ENCODE assay signal across 22 cellular contexts in the genomic region with DNA sequence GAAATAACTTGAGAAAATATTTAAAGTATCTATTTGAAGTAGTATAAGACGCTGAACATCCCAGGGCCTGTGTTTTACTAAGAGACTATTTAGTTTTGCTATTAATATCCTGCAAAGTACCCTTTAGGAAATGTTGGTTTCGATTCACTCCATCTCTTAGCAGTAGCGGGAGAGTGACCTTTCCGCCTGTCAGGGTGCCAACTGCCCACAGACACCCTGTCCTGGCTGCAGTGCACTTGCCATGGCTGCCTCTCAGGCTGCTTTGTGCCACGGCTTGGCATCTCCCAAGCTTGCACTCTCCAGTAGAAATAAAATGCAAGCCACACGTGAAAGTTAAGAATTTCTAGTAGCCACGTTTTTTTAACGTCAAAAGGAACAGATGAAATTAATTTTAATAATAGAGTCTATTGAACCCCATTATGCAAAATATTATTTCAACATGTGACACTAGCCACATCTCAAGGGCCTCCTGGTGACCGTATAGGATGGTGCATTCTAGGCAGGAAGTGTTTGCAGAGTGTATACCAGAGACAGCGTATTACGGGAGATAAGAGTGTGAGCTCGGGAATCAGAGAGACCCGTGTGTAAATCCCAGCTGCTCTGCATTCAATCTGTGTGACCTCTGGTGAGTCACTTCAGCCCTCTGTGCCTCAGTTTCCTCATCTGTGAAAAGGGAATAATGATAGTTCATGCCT. TPM values are rescaled to one million over a fixed set of nuclear protein-coding genes. Genes with fewer than 3 reads are reported as not detected.
DNase-seq lines count a peak whose midpoint lies in the region; ATAC-seq and TF ChIP-seq lines count a peak whose summit lies in the region.
"Had no signal": no experiment of that assay in that cellular context is flagged by ENCODE, and none has a peak within 500 bp of the region (broad histone marks: within the 10 kb centered on the region; RNA-seq: fewer than 3 reads in every experiment).

No MANE protein-coding gene starts in this region.

- H3K36me3 Mint-ChIP-seq in H9 (ENCODE audit: insufficient read depth in 1 of 3, low read depth in 3 of 3), result no peaks in the 10 kb centered on the region
- H3K36me3 Mint-ChIP-seq: CD4-positive, CD25-positive, alpha-beta regulatory T cell; stimulated activated naive B cell treated with anti-CD40 and anti-IgM and Interleukin-4, amounts not matched to agents 10 μg/mL and 1 μg/mL and 100 μg/mL, for 72 hours had no signal

- H4K5ac ChIP-seq in H9 (ENCODE audit: insufficient read length, low read depth, low read length), result no peak overlapping the region

- H2BK120ac ChIP-seq in H9 (ENCODE audit: low read depth, low read length, poor library complexity, severe bottlenecking) (no peak overlapping the region), mesenchymal stem cell (ENCODE audit: low read depth, low read length) (no peak overlapping the region)

- peak; percentile 54 for ATAC-seq in gastroesophageal sphincter
- ATAC-seq: K562; mucosa of descending colon; stimulated activated naive B cell treated with anti-CD40 and anti-IgM and Interleukin-4, amounts not matched to agents 10 μg/mL and 1 μg/mL and 100 μg/mL, for 72 hours had no signal

- H4K20me1 ChIP-seq in H9 (ENCODE audit: control insufficient read depth, insufficient read depth, insufficient read length), result no peaks in the 10 kb centered on the region
- H4K20me1 ChIP-seq in smooth muscle cell (ENCODE audit: low read depth), result peaks cover 3% of the 10 kb centered on the region

- H2AK5ac ChIP-seq in H9 (ENCODE audit: insufficient read length, low read length) (no peak overlapping the region), mesenchymal stem cell (ENCODE audit: low read length, severe bottlenecking) (peak overlapping the region; percentile 98)

- H2BK12ac ChIP-seq in H9 (ENCODE audit: insufficient read length, low read depth, low read length) (no peak overlapping the region), mesenchymal stem cell (ENCODE audit: low read length in 2 of 2) (peak overlapping the region in 1 of 2 experiments; percentile 52)

- no peaks in the 10 kb centered on the region for H3K9me3 ChIP-seq in H9 (ENCODE audit: control insufficient read depth, low read depth, low read length)
- H3K9me3 ChIP-seq in gastroesophageal sphincter, result no peaks in the 10 kb centered on the region
- no peaks in the 10 kb centered on the region for H3K9me3 ChIP-seq in mesenchymal stem cell (ENCODE audit: control insufficient read depth, low read length)
- no peaks in the 10 kb centered on the region for H3K9me3 ChIP-seq in smooth muscle cell (replicated peaks; ENCODE audit: low read depth)
- H3K9me3 ChIP-seq: mucosa of descending colon had no signal

- no peaks in the 10 kb centered on the region for H3K23me2 ChIP-seq in H9 (ENCODE audit: insufficient read length, low read depth, low read length, poor library complexity, severe bottlenecking)

- H3K23ac ChIP-seq in H9 (ENCODE audit: insufficient read length, low read depth, low read length) (no peak overlapping the region), mesenchymal stem cell (ENCODE audit: low read length in 2 of 2) (no peak overlapping the region)

- H4K8ac ChIP-seq in H9 (replicated peaks; ENCODE audit: insufficient read length, low read depth, low read length) (no peak overlapping the region), mesenchymal stem cell (ENCODE audit: low read length) (no peak overlapping the region)

- no peak for DNase-seq in H9
- DNase-seq in mesenchymal stem cell, result no peak
- no peak for DNase-seq in smooth muscle cell (lab: John Stamatoyannopoulos, UW; ENCODE audit: unreplicated experiment)
- DNase-seq in DMS114 treated with DMSO at 0.1 percent for 48 hours (lab: John Stamatoyannopoulos, UW; ENCODE audit: unreplicated experiment), result no peak
- no peak for DNase-seq in putamen (ENCODE audit: low spot score)
- DNase-seq in cortex of kidney (lab: John Stamatoyannopoulos, UW), result no peak
- no peak for DNase-seq in NCI-H2171 (lab: John Stamatoyannopoulos, UW)
- DNase-seq: activated CD4-positive, CD25-positive, alpha-beta regulatory T cell treated with anti-CD3 and anti-CD28 coated beads, Interleukin-2, amount 50 U/mL, for 72 hours; CD4-positive, CD25-positive, alpha-beta regulatory T cell; HCEC 1CT; NCI-H1092; NCI-H2107; occipital lobe; OCI-M1; stimulated activated naive B cell treated with anti-CD40 and anti-IgM and Interleukin-4, amounts not matched to agents 10 μg/mL and 1 μg/mL and 100 μg/mL, for 72 hours; T-helper 9 cell had no signal

- H3K36me3 ChIP-seq in gastroesophageal sphincter (no peaks in the 10 kb centered on the region), mesenchymal stem cell (ENCODE audit: control insufficient read depth in 1 of 2, insufficient read depth in 2 of 2, low read depth in 1 of 2, low read length in 2 of 2) (no peaks in the 10 kb centered on the region), smooth muscle cell (ENCODE audit: low read depth) (no peaks in the 10 kb centered on the region)

- no peaks in the 10 kb centered on the region for H3K27me3 Mint-ChIP-seq in H9 (ENCODE audit: low read depth)
- H3K27me3 Mint-ChIP-seq: CD4-positive, CD25-positive, alpha-beta regulatory T cell; central memory CD8-positive, alpha-beta T cell; stimulated activated naive B cell treated with anti-CD40 and anti-IgM and Interleukin-4, amounts not matched to agents 10 μg/mL and 1 μg/mL and 100 μg/mL, for 72 hours had no signal

- H4K91ac ChIP-seq in H9 (ENCODE audit: insufficient read length, low read depth, low read length), result no peak overlapping the region
- H4K91ac ChIP-seq in mesenchymal stem cell (ENCODE audit: low read length), result no peak overlapping the region

- H3K4me3 Mint-ChIP-seq in H9, result no peak overlapping the region
- H3K4me3 Mint-ChIP-seq: CD4-positive, CD25-positive, alpha-beta regulatory T cell; central memory CD8-positive, alpha-beta T cell; stimulated activated naive B cell treated with anti-CD40 and anti-IgM and Interleukin-4, amounts not matched to agents 10 μg/mL and 1 μg/mL and 100 μg/mL, for 72 hours had no signal

- no peak overlapping the region for H2BK15ac ChIP-seq in H9 (ENCODE audit: low read depth, low read length)
- no peak overlapping the region for H2BK15ac ChIP-seq in mesenchymal stem cell (ENCODE audit: low read depth, poor library complexity, severe bottlenecking)

- H3K27ac ChIP-seq in H9 (ENCODE audit: insufficient read length, low read depth, low read length), result no peak overlapping the region
- H3K27ac ChIP-seq in gastroesophageal sphincter, result peak overlapping the region; percentile 57 to 80 (median 68)
- H3K27ac ChIP-seq in mesenchymal stem cell (ENCODE audit: low read length, poor library complexity, severe bottlenecking), result no peak overlapping the region
- H3K27ac ChIP-seq in smooth muscle cell (ENCODE audit: low read depth), result peak overlapping the region; percentile 10

- H3F3A ChIP-seq in smooth muscle cell (ENCODE audit: low read depth), result peaks cover under 1% of the 10 kb centered on the region

- H3K18ac ChIP-seq in H9 (ENCODE audit: insufficient read length, low read depth, low read length), result no peak overlapping the region
- H3K18ac ChIP-seq in mesenchymal stem cell (ENCODE audit: low read depth in 1 of 2, low read length in 2 of 2), result no peak overlapping the region

- H3K14ac ChIP-seq in H9 (ENCODE audit: insufficient read depth, low read length) (no peak overlapping the region), mesenchymal stem cell (ENCODE audit: low read length in 2 of 2) (no peak overlapping the region)

- no peaks in the 10 kb centered on the region for H3K9me3 Mint-ChIP-seq in H9
- H3K9me3 Mint-ChIP-seq: activated T-helper 2 cell treated with anti-CD3 and anti-CD28 coated beads, Interferon-gamma antibody, Interleukin-2, Interleukin-4, amounts not matched to agents 10 μg/mL and 5 μg/mL and 100 μg/mL, durations not matched to agents 14 hours and 24 hours and 36 hours; stimulated activated naive B cell treated with anti-CD40 and anti-IgM and Interleukin-4, amounts not matched to agents 10 μg/mL and 1 μg/mL and 100 μg/mL, for 72 hours had no signal

- H3K9ac ChIP-seq in H9 (ENCODE audit: extremely low read depth, insufficient read length, low read length) (no peak overlapping the region), mesenchymal stem cell (ENCODE audit: low read length) (no peak overlapping the region), smooth muscle cell (ENCODE audit: low read depth) (no peak overlapping the region)

- H3K79me1 ChIP-seq in H9 (ENCODE audit: insufficient read depth, low read depth, low read length, poor library complexity, severe bottlenecking), result no peaks in the 10 kb centered on the region
- H3K79me1 ChIP-seq in mesenchymal stem cell (replicated peaks; ENCODE audit: low read length, poor library complexity, severe bottlenecking), result peaks cover 11% of the 10 kb centered on the region

- H3K4me1 ChIP-seq in H9 (ENCODE audit: insufficient read depth, low read length) (no peaks in the 10 kb centered on the region), gastroesophageal sphincter (peaks cover 9 to 62% (median 21%) of the 10 kb centered on the region in 3 donors), mesenchymal stem cell (ENCODE audit: control insufficient read depth, insufficient read depth, low read depth, low read length) (peaks cover 9% of the 10 kb centered on the region), smooth muscle cell (ENCODE audit: low read depth) (peaks cover 8% of the 10 kb centered on the region)

- H2BK20ac ChIP-seq in H9 (ENCODE audit: low read depth, low read length, poor library complexity, severe bottlenecking), result no peak overlapping the region

- H2AFZ ChIP-seq in H9 (ENCODE audit: low read length), result no peak overlapping the region
- no peak overlapping the region for H2AFZ ChIP-seq in mesenchymal stem cell (ENCODE audit: low read depth, low read length)
- no peak overlapping the region for H2AFZ ChIP-seq in smooth muscle cell (ENCODE audit: low read depth)

- TF ChIP-seq POLR2A in gastroesophageal sphincter (IDR thresholded peaks at IDR 0.05), result no peak

- TF ChIP-seq CTCF in H9 (conservative IDR thresholded peaks at IDR 0.05) (0 out of 3 replicates have a peak, but pooled peaks have one; percentile 19), gastroesophageal sphincter (IDR thresholded peaks at IDR 0.05) (no peak), smooth muscle cell (IDR thresholded peaks at IDR 0.05; ENCODE audit: borderline replicate concordance, insufficient read depth, poor library complexity, severe bottlenecking) (no peak)

- H3K4me1 Mint-ChIP-seq in H9, result peaks cover 10 to 12% of the 10 kb centered on the region in 2 experiments
- H3K4me1 Mint-ChIP-seq: CD4-positive, CD25-positive, alpha-beta regulatory T cell; central memory CD8-positive, alpha-beta T cell; stimulated activated naive B cell treated with anti-CD40 and anti-IgM and Interleukin-4, amounts not matched to agents 10 μg/mL and 1 μg/mL and 100 μg/mL, for 72 hours had no signal

- H3K79me2 ChIP-seq in H9 (ENCODE audit: insufficient read depth, low read length), result no peaks in the 10 kb centered on the region
- H3K79me2 ChIP-seq in smooth muscle cell (ENCODE audit: low read depth), result peaks cover 91% of the 10 kb centered on the region

- no peak for TF ChIP-seq EP300 in gastroesophageal sphincter (IDR thresholded peaks at IDR 0.05)

- H2BK5ac ChIP-seq in H9 (ENCODE audit: insufficient read length, low read length) (no peak overlapping the region), mesenchymal stem cell (ENCODE audit: low read depth, low read length, poor library complexity, severe bottlenecking) (no peak overlapping the region)

- no peak overlapping the region for H3K56ac ChIP-seq in H9 (ENCODE audit: insufficient read length, low read depth, low read length)

- H3K4me3 ChIP-seq in gastroesophageal sphincter, result no peak overlapping the region
- no peak overlapping the region for H3K4me3 ChIP-seq in mesenchymal stem cell (ENCODE audit: insufficient read depth in 1 of 2, low read depth in 1 of 2, low read length in 2 of 2)
- H3K4me3 ChIP-seq in smooth muscle cell, result no peak overlapping the region
- H3K4me3 ChIP-seq: K562, mucosa of descending colon had no signal

- WGBS in H9 (ENCODE audit: extremely low coverage, insufficient read length, low lambda C conversion rate), result no CpG with 5 or more reads among the region's 13 CpGs
- WGBS in gastroesophageal sphincter (ENCODE audit: low coverage in 1 of 2), 2 donors, result 61 to 62% methylated on average over 8 to 13 of the region's 13 CpGs
- WGBS in mesenchymal stem cell, result 78% methylated on average over 10 of the region's 13 CpGs
- WGBS in smooth muscle cell (ENCODE audit: low lambda C conversion rate), result 75% methylated on average over 13 of the region's 13 CpGs

- H3K4me2 ChIP-seq in H9 (ENCODE audit: insufficient read depth, insufficient read length, low read length) (no peak overlapping the region), mesenchymal stem cell (ENCODE audit: low read length, poor library complexity, severe bottlenecking) (no peak overlapping the region), smooth muscle cell (peak overlapping the region; percentile 33)

- H3K4ac ChIP-seq in H9 (ENCODE audit: low read depth, low read length) (no peak overlapping the region), mesenchymal stem cell (ENCODE audit: low read depth in 1 of 2, low read length in 2 of 2) (no peak overlapping the region)

- H3K27me3 ChIP-seq in H9 (ENCODE audit: insufficient read depth, low read length) (no peaks in the 10 kb centered on the region), gastroesophageal sphincter (no peaks in the 10 kb centered on the region), mesenchymal stem cell (ENCODE audit: control insufficient read depth in 1 of 2, insufficient read depth in 1 of 2, low read length in 2 of 2) (no peaks in the 10 kb centered on the region), smooth muscle cell (ENCODE audit: low read depth) (no peaks in the 10 kb centered on the region)

- H3T11ph ChIP-seq in H9 (ENCODE audit: low read length), result no peak overlapping the region

- H3K27ac Mint-ChIP-seq in H9, result no peak overlapping the region; a peak in 1 of 7 replicates
- H3K27ac Mint-ChIP-seq: activated T-helper 2 cell treated with anti-CD3 and anti-CD28 coated beads, Interferon-gamma antibody, Interleukin-2, Interleukin-4, amounts not matched to agents 10 μg/mL and 5 μg/mL and 100 μg/mL, durations not matched to agents 14 hours and 24 hours and 36 hours; CD4-positive, CD25-positive, alpha-beta regulatory T cell; stimulated activated naive B cell treated with anti-CD40 and anti-IgM and Interleukin-4, amounts not matched to agents 10 μg/mL and 1 μg/mL and 100 μg/mL, for 72 hours had no signal

RNA-seq across cellular contexts. Expression of gene ADAMTS9, which starts 19.8 kb away (rescaled TPM):
- total RNA-seq in H9 (2021) (0.18 and 0.46 TPM in 2 replicates), gastroesophageal sphincter (100 to 1,000 TPM in 1 of 4 donors, 10 to 100 TPM in 3; 30.7 to 102 (median 48.3) TPM), smooth muscle cell (66.6 and 68.0 TPM in 2 replicates)
- polyA plus RNA-seq in mesenchymal stem cell (2013, experiment 1 of 2), result 13.6 TPM
- 12.3 TPM for polyA plus RNA-seq in mesenchymal stem cell (2013, experiment 2 of 2)
- 18.7 and 19.9 TPM in 2 replicates for polyA plus RNA-seq in smooth muscle cell
- total RNA-seq: activated T-helper 2 cell treated with anti-CD3 and anti-CD28 coated beads, Interferon-gamma antibody, Interleukin-2, Interleukin-4, amounts not matched to agents 10 μg/mL and 5 μg/mL and 100 μg/mL, durations not matched to agents 14 hours and 24 hours and 36 hours; SK-MEL-5 had no signal
- polyA plus RNA-seq: CD4-positive, CD25-positive, alpha-beta regulatory T cell had no signal

Comparison
In these comparisons a context has a peak if more than half of its experiments do, and no peak if none do; other contexts are left out.
1. H3K27ac ChIP-seq: peak in gastroesophageal sphincter (4 of 4) and smooth muscle cell (single experiment); none in H9 (single experiment) and mesenchymal stem cell (single experiment).
2. RNA of gene ADAMTS9, which starts 19.8 kb away (total RNA-seq): 66.6 to 68.0 TPM in smooth muscle cell and 30.7 to 102 TPM in gastroesophageal sphincter; 0.18 to 0.46 TPM in H9; every median in the first group is over 10 times any median in the second.